21 cellular contexts compared by ENCODE assay signal in the genomic region with DNA sequence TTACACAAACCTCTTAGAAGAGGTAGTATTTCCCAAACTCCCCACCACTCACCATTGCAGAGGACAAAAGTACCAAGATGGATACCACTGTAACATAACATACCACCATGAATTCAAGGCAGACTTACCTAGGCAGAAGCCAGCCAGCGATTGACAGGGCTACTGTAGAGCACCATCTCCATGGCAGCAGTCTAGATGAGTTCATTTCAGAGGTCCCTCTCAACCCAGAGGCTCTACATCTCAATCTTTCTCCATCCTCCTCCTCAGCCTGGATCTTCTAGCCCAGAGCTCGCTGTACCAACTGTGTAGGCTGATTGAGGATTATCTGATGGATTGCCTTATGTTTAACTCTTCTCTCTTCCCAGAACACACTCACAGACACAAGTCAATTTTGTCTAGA. TPM values are rescaled to one million over a fixed set of nuclear protein-coding genes. Genes with fewer than 3 reads are reported as not detected.
A peak's percentile ranks its signal among the peaks of the same experiment; 100 is the strongest.
DNase-seq lines count a peak whose midpoint lies in the region; ATAC-seq and TF ChIP-seq lines count a peak whose summit lies in the region.
"Had no signal": no experiment of that assay in that cellular context is flagged by ENCODE, and none has a peak within 500 bp of the region (broad histone marks: within the 10 kb centered on the region; RNA-seq: fewer than 3 reads in every experiment).

No MANE protein-coding gene starts in this region.

- H3K27ac ChIP-seq in 22Rv1 = peak overlapping the region; percentile 55; the same call in 1 of the 2 replicates
- H3K27ac ChIP-seq in body of pancreas = peak overlapping the region; percentile 77 to 95 (median 90)
- H3K27ac ChIP-seq: brain microvascular endothelial cell, skin epidermis, testis had no signal

- WGBS in body of pancreas, 2 donors = 63 to 69% methylated on average over 2 of the region's 2 CpGs

- intact Hi-C loops in body of pancreas (cut with DNase I) = no loop called here
- intact Hi-C loops in left colon (cut with DNase I, micrococcal nuclease) = no loop called here
- intact Hi-C loops in sciatic nerve (cut with DNase I) = no loop called here

- no peaks in the 10 kb centered on the region for H3K27me3 ChIP-seq in body of pancreas
- H3K27me3 ChIP-seq: brain microvascular endothelial cell, testis had no signal

- DNase-seq in body of pancreas (peak in 1 of 4 donors; percentile 34), left colon (no peak), sciatic nerve (ENCODE audit: low spot score) (no peak), SKM-1 (lab: John Stamatoyannopoulos, UW; ENCODE audit: unreplicated experiment) (no peak), nucleus accumbens (lab: John Stamatoyannopoulos, UW) (no peak), glomerular visceral epithelial cell (ENCODE audit: extremely low spot score) (no peak)
- DNase-seq: activated CD4-positive, alpha-beta memory T cell treated with anti-CD3 and anti-CD28 coated beads, Interleukin-2, amount 10 ng/mL, durations not matched to agents 7 days and 5 days; activated naive CD4-positive, alpha-beta T cell treated with anti-CD3 and anti-CD28 coated beads, Interleukin-2, amount 50 U/mL, for 16 hours; activated T-cell treated with anti-CD3 and anti-CD28 coated beads, Interleukin-2, amount 50 U/mL, for 4 hours; brain microvascular endothelial cell; DMS 273 treated with DMSO at 0.1 percent for 48 hours; islet precursor cell; MV-4-11; stimulated activated CD4-positive, alpha-beta T cell treated with anti-CD3 and anti-CD28 coated beads, Interleukin-4, amount 100 ng/mL, for 4 hours; T-helper 17 cell had no signal

- TF ChIP-seq CTCF in 22Rv1 (IDR thresholded peaks at IDR 0.05) (no peak), body of pancreas (IDR thresholded peaks at IDR 0.05) (no peak)

- H3K4me3 ChIP-seq in body of pancreas = no peak overlapping the region
- H3K4me3 ChIP-seq: HAP-1, skin epidermis, testis had no signal

- no peaks in the 10 kb centered on the region for H3K36me3 ChIP-seq in body of pancreas (replicated peaks in 1 of 2; ENCODE audit: insufficient read depth in 1 of 2, low read depth in 2 of 2)
- H3K36me3 ChIP-seq: brain microvascular endothelial cell, HAP-1 had no signal

- H3K9me3 ChIP-seq in body of pancreas = no peaks in the 10 kb centered on the region
- H3K9me3 ChIP-seq: testis had no signal

- no peak for TF ChIP-seq POLR2A in body of pancreas (IDR thresholded peaks at IDR 0.05)

- ATAC-seq in body of pancreas (no peak), left colon (peak; percentile 10), sciatic nerve (peak; percentile 2), GM19455 (IDR thresholded peaks at IDR 0.05; ENCODE audit: unreplicated experiment) (no peak)
- ATAC-seq: activated T-cell treated with anti-CD3 and anti-CD28 coated beads, Interleukin-2, amount 50 U/mL, for 4 hours; T-helper 17 cell had no signal

- peaks cover 43% of the 10 kb centered on the region for H3K4me1 ChIP-seq in body of pancreas
- H3K4me1 ChIP-seq: HAP-1, testis had no signal

RNA-seq across cellular contexts. Expression of a gene that starts 2.0 kb away (rescaled TPM):
- total RNA-seq in body of pancreas (100 to 1,000 TPM in 1 of 2 donors, 10 to 100 TPM in 1; 13.0 to 277 TPM), left colon (1 to 10 TPM; 2.3 to 5.1 TPM), sciatic nerve (57.4 TPM)

RNA-seq across cellular contexts. Expression of a gene that starts 9.4 kb away (rescaled TPM):
- total RNA-seq in body of pancreas (10 to 100 TPM; 14.5 to 25.1 TPM), left colon (10 to 100 TPM; 23.4 to 28.1 TPM), sciatic nerve (6.2 TPM)

RNA-seq across cellular contexts. Expression of a gene that starts 9.5 kb away (rescaled TPM):
- total RNA-seq in body of pancreas (under 1 TPM in 1 of 2 donors, not detected in 1; 0.66 TPM), left colon (not detected), sciatic nerve (not detected)
- total RNA-seq: activated CD4-positive, alpha-beta memory T cell treated with anti-CD3 and anti-CD28 coated beads, Interleukin-2, amount 10 ng/mL, durations not matched to agents 7 days and 5 days; activated T-cell treated with anti-CD3 and anti-CD28 coated beads, Interleukin-2, amount 50 U/mL, for 4 hours; mononuclear cell had no signal

RNA-seq across cellular contexts. Expression of a gene that starts 25.9 kb away (rescaled TPM):
- 1 to 10 TPM; 2.1 to 3.0 TPM for total RNA-seq in body of pancreas
- 1 to 10 TPM; 1.7 to 2.5 TPM for total RNA-seq in left colon
- total RNA-seq in sciatic nerve = 9.2 TPM

Comparison
In these comparisons a context has a peak if more than half of its experiments do, and no peak if none do; other contexts are left out.
1. ATAC-seq: peak in left colon (single experiment) and sciatic nerve (single experiment); none in body of pancreas (single experiment) and GM19455 (single experiment).